1 cellular context compared by ENCODE assay signal in the genomic region with DNA sequence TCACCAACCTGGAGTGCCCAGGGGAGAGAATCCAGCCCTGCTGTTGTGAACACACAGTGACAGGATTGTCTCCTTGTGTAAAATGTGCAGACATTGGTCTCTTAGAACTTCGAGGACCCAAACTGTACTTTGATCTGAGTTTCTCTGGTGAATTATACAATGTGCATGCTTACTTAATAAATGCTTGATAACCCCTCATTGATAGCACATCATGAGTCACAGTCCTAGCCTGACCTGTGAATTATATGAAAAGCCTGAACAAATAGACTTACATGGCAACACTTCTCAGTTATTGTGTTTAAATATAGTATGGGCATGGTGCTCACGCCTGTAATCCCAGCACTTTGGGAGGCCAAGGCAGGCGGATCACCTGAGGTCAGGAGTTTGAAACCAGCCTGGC.
TF ChIP-seq lines count a peak whose summit lies in the region.

No MANE protein-coding gene starts in this region.

TF ChIP-seq in IMR-90, 13 proteins besides CTCF, POLR2A, EP300 and RAD21 (continued from another document):
- no peak for TF ChIP-seq RCOR1 (IDR thresholded peaks at IDR 0.05; ENCODE audit: insufficient replicate concordance, low read length)
